In the genomic region with DNA sequence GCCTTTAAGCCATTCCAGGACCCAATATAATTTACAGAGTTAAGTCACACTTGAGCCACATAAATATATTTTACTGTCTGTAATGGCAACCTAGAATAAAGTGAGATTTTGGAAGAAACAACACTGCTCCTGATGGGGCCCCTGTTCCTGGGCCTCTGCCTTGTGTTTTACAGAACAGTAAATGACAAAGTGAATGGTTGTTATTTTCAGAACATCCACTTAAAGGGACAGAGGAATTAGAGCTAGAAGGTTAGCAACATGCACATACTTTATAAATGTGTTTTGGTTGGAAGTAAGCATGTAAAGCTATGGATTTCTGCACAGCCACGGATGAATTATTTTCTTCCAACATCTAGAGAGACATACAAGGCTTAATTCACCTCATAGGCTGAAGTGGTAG, we compare ENCODE assay signal across 1 cellular context.
TF ChIP-seq lines count a peak whose summit lies in the region.

No MANE protein-coding gene starts in this region.

TF ChIP-seq in WTC11, 78 proteins besides CTCF, POLR2A, EP300 and RAD21 (continued from another document):
- no peak for TF ChIP-seq RORB (CRISPR knock-in tag; IDR thresholded peaks at IDR 0.05)
- TF ChIP-seq ESRRA (CRISPR knock-in tag; IDR thresholded peaks at IDR 0.05; ENCODE audit: borderline replicate concordance), result no peak
- TF ChIP-seq, protein P1, sequence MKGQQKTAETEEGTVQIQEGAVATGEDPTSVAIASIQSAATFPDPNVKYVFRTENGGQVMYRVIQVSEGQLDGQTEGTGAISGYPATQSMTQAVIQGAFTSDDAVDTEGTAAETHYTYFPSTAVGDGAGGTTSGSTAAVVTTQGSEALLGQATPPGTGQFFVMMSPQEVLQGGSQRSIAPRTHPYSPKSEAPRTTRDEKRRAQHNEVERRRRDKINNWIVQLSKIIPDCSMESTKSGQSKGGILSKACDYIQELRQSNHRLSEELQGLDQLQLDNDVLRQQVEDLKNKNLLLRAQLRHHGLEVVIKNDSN (CRISPR knock-in tag; IDR thresholded peaks at IDR 0.05), result no peak
- no peak for TF ChIP-seq ZNF219 (CRISPR knock-in tag; IDR thresholded peaks at IDR 0.05; ENCODE audit: borderline replicate concordance)
